In the genomic region with DNA sequence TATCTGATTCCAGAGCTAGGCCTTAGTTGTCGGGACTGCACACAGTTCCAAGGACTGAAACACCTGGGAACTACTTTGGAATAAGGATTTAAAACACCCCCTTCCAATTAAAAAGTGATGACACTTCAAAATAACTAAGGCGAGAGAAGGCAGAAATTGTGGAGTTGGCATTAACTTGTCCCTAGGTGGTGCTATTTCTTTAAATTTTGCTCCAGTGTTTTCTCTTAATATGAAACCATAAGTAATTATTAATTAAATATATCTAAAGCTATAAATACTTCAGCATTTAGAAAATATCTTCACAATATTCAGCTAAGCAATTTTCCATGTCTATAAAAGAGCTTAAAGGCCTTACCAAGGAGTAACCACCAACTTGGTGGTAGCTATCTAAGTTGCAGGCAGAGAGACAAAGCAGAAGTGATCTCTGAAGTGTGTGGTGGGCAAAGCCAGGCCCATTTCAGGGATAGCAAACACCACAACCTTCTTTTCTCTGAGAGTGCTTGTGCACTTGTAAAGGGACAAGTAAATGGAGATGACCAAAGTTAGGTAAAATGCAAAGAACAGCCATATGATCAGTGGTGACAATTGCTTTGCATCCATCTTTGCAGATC, we compare ENCODE assay signal across 8 cellular contexts.
DNase-seq lines count a peak whose midpoint lies in the region; ATAC-seq, FAIRE-seq and TF ChIP-seq lines count a peak whose summit lies in the region.

No MANE protein-coding gene starts in this region.

- peaks cover 28% of the 10 kb centered on the region for H3K4me1 Mint-ChIP-seq in nephron progenitor cell

- no peaks in the 10 kb centered on the region for H3K36me3 Mint-ChIP-seq in nephron progenitor cell (ENCODE audit: low read depth)

- H3K9me3 Mint-ChIP-seq in nephron progenitor cell: peaks cover 4% of the 10 kb centered on the region

- DNase-seq in AML-193 (lab: John Stamatoyannopoulos, UW) (peak; percentile 37 to 66), RCC 7860 (ENCODE audit: low spot score) (peak; percentile 38), dermis blood vessel endothelial cell (peak; percentile 71), nephron progenitor cell (no peak), islet precursor cell (no peak), ecto neural progenitor cell (ENCODE audit: low spot score) (no peak)

- H3K27ac Mint-ChIP-seq in nephron progenitor cell: no peak overlapping the region

- peak; percentile 50 for ATAC-seq in HG03280 (IDR thresholded peaks at IDR 0.05; ENCODE audit: unreplicated experiment)

- H3K4me3 Mint-ChIP-seq in nephron progenitor cell: no peak overlapping the region

- TF ChIP-seq CTCF in GM12873 (IDR thresholded peaks at IDR 0.05; ENCODE audit: insufficient read depth, low read depth, low read length, missing control alignments) (peak; percentile 51), nephron progenitor cell (IDR thresholded peaks at IDR 0.05) (peak; percentile 63)

- FAIRE-seq in RCC 7860 (lab: Jason Lieb, UNC): peak; percentile 84

- H3K27me3 Mint-ChIP-seq in nephron progenitor cell (ENCODE audit: low read depth, poor library complexity): peaks cover 6% of the 10 kb centered on the region

Comparison
In these comparisons a context has a peak if more than half of its experiments do, and no peak if none do; other contexts are left out.
1. DNase-seq: peak in AML-193 (2 of 2), RCC 7860 (single experiment) and dermis blood vessel endothelial cell (single experiment); none in nephron progenitor cell (single experiment), islet precursor cell (single experiment) and ecto neural progenitor cell (single experiment).